In the genomic region with DNA sequence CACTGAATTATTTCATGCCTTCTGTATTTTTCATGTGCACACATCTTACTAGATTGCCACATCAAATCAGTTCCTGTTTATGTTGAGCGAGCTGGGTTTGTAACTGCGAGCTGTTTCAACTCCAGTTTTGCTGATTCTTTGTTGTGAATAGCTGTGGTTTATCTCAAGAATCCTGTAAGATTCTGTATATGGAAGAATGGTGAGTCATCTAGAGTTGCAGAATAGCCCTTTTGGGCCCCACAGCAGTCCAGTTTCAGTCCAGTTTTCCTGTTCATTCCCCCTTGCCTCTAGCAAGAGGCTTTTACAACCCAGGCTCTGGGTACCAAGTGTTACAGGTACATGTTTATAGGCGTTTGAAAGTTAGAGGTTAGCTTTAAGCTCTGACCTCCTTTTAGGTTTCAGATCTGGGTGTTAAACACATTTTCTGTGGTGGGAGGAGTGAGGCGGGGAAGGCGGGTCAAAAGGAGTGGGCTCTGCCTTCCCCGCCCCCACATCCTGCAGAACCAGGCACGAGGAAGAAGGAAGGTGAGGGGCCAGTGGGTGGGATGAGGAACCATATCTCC, we compare ENCODE assay signal across 1 cellular context.
TF ChIP-seq lines count a peak whose summit lies in the region.

No MANE protein-coding gene starts in this region.

TF ChIP-seq in K562, 482 proteins besides CTCF, POLR2A, EP300 and RAD21 (continued from another document and continues in another):
- TF ChIP-seq, protein P1, sequence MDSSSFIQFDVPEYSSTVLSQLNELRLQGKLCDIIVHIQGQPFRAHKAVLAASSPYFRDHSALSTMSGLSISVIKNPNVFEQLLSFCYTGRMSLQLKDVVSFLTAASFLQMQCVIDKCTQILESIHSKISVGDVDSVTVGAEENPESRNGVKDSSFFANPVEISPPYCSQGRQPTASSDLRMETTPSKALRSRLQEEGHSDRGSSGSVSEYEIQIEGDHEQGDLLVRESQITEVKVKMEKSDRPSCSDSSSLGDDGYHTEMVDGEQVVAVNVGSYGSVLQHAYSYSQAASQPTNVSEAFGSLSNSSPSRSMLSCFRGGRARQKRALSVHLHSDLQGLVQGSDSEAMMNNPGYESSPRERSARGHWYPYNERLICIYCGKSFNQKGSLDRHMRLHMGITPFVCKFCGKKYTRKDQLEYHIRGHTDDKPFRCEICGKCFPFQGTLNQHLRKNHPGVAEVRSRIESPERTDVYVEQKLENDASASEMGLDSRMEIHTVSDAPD (CRISPR knock-in tag; IDR thresholded peaks at IDR 0.05): no peak
- TF ChIP-seq TSC22D4 (tag; IDR thresholded peaks at IDR 0.05) (no peak), ZNF347 (CRISPR knock-in tag; IDR thresholded peaks at IDR 0.05; ENCODE audit: low read depth) (no peak), U2AF1 (optimal IDR thresholded peaks at IDR 0.05; ENCODE audit: low read depth, low read length) (no peak), KDM1A (IDR thresholded peaks at IDR 0.05) (peak; percentile 99), NR1H2 (CRISPR knock-in tag; IDR thresholded peaks at IDR 0.05) (no peak), CSDE1 (IDR thresholded peaks at IDR 0.05) (no peak), HDAC8 (tag; IDR thresholded peaks at IDR 0.05) (no peak), CBFA2T2 (conservative IDR thresholded peaks at IDR 0.05) (no peak), ZNF12 (CRISPR knock-in tag; IDR thresholded peaks at IDR 0.05) (0 out of 2 replicates have a peak, but pooled peaks have one; percentile 37), MEF2D (tag; conservative IDR thresholded peaks at IDR 0.05; ENCODE audit: low read depth) (no peak), SIN3A (IDR thresholded peaks at IDR 0.05; ENCODE audit: borderline replicate concordance in 2 of 2, control insufficient read depth in 1 of 2, low read depth in 2 of 2, low read length in 2 of 2) (no peak), ZNF143 (CRISPR knock-in tag; IDR thresholded peaks at IDR 0.05) (no peak), SNRNP70 (optimal IDR thresholded peaks at IDR 0.05; ENCODE audit: low read depth, low read length) (no peak), L3MBTL2 (IDR thresholded peaks at IDR 0.05) (0 out of 2 replicates have a peak, but pooled peaks have one; percentile 10), SMAD4 (CRISPR knock-in tag; conservative IDR thresholded peaks at IDR 0.05) (0 out of 2 replicates have a peak, but pooled peaks have one; percentile 30), ZEB2 (IDR thresholded peaks at IDR 0.05) (0 out of 2 replicates have a peak, but pooled peaks have one; percentile 40), LEF1 (IDR thresholded peaks at IDR 0.05) (peak; percentile 92), SMARCE1 (IDR thresholded peaks at IDR 0.05) (peak; percentile 88), ETV6 (IDR thresholded peaks at IDR 0.05; ENCODE audit: borderline replicate concordance in 1 of 2, low read depth in 2 of 2, low read length in 1 of 2) (no peak), ETV6 (CRISPR knock-in tag; IDR thresholded peaks at IDR 0.05; ENCODE audit: borderline replicate concordance) (no peak), KAT7 (CRISPR knock-in tag; IDR thresholded peaks at IDR 0.05; ENCODE audit: borderline replicate concordance) (no peak), ZNF174 (CRISPR knock-in tag; IDR thresholded peaks at IDR 0.05) (no peak), CCNT2 (IDR thresholded peaks at IDR 0.05; ENCODE audit: borderline replicate concordance, extremely low read depth, insufficient read length, low read depth, low read length) (no peak), ZNF589 (CRISPR knock-in tag; IDR thresholded peaks at IDR 0.05; ENCODE audit: low read depth) (0 out of 2 replicates have a peak, but pooled peaks have one; percentile 52), HNRNPLL (IDR thresholded peaks at IDR 0.05; ENCODE audit: low read depth, low read length, poor library complexity, severe bottlenecking) (no peak), RBFOX2 (IDR thresholded peaks at IDR 0.05; ENCODE audit: low read depth, low read length) (no peak), TFAM (CRISPR knock-in tag; conservative IDR thresholded peaks at IDR 0.05) (no peak), MCM7 (IDR thresholded peaks at IDR 0.05) (no peak), CREB1 (IDR thresholded peaks at IDR 0.05) (no peak), CREB1 (CRISPR knock-in tag; IDR thresholded peaks at IDR 0.05) (no peak), TRIM24 (IDR thresholded peaks at IDR 0.05) (no peak), ZNF444 (CRISPR knock-in tag; IDR thresholded peaks at IDR 0.05) (no peak), NUFIP1 (IDR thresholded peaks at IDR 0.05; ENCODE audit: partially characterized antibody) (no peak), ZFP36 (IDR thresholded peaks at IDR 0.05; ENCODE audit: low read depth, low read length, partially characterized antibody) (peak; percentile 15), MBD2 (IDR thresholded peaks at IDR 0.05; ENCODE audit: borderline replicate concordance, low read depth) (0 out of 2 replicates have a peak, but pooled peaks have one; percentile 13), NBN (IDR thresholded peaks at IDR 0.05; ENCODE audit: low read depth) (peak; percentile 72), CEBPG (CRISPR knock-in tag; IDR thresholded peaks at IDR 0.05) (peak; percentile 63; the same call in 1 of the 2 replicates), CEBPG (tag; conservative IDR thresholded peaks at IDR 0.05 in 1 of 2, IDR thresholded peaks at IDR 0.05 in 1 of 2) (peak; percentile 93 to 94), ATF7 (IDR thresholded peaks at IDR 0.05) (peak; percentile 82), CCAR2 (IDR thresholded peaks at IDR 0.05; ENCODE audit: low read depth, low read length) (no peak)
- TF ChIP-seq, protein P2, sequence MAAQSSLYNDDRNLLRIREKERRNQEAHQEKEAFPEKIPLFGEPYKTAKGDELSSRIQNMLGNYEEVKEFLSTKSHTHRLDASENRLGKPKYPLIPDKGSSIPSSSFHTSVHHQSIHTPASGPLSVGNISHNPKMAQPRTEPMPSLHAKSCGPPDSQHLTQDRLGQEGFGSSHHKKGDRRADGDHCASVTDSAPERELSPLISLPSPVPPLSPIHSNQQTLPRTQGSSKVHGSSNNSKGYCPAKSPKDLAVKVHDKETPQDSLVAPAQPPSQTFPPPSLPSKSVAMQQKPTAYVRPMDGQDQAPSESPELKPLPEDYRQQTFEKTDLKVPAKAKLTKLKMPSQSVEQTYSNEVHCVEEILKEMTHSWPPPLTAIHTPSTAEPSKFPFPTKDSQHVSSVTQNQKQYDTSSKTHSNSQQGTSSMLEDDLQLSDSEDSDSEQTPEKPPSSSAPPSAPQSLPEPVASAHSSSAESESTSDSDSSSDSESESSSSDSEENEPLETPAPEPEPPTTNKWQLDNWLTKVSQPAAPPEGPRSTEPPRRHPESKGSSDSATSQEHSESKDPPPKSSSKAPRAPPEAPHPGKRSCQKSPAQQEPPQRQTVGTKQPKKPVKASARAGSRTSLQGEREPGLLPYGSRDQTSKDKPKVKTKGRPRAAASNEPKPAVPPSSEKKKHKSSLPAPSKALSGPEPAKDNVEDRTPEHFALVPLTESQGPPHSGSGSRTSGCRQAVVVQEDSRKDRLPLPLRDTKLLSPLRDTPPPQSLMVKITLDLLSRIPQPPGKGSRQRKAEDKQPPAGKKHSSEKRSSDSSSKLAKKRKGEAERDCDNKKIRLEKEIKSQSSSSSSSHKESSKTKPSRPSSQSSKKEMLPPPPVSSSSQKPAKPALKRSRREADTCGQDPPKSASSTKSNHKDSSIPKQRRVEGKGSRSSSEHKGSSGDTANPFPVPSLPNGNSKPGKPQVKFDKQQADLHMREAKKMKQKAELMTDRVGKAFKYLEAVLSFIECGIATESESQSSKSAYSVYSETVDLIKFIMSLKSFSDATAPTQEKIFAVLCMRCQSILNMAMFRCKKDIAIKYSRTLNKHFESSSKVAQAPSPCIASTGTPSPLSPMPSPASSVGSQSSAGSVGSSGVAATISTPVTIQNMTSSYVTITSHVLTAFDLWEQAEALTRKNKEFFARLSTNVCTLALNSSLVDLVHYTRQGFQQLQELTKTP (IDR thresholded peaks at IDR 0.05; ENCODE audit: low read depth in 1 of 2, partially characterized antibody in 2 of 2): no peak
- TF ChIP-seq, protein P3, sequence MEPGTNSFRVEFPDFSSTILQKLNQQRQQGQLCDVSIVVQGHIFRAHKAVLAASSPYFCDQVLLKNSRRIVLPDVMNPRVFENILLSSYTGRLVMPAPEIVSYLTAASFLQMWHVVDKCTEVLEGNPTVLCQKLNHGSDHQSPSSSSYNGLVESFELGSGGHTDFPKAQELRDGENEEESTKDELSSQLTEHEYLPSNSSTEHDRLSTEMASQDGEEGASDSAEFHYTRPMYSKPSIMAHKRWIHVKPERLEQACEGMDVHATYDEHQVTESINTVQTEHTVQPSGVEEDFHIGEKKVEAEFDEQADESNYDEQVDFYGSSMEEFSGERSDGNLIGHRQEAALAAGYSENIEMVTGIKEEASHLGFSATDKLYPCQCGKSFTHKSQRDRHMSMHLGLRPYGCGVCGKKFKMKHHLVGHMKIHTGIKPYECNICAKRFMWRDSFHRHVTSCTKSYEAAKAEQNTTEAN (CRISPR knock-in tag; IDR thresholded peaks at IDR 0.05): no peak
- TF ChIP-seq, protein P4, sequence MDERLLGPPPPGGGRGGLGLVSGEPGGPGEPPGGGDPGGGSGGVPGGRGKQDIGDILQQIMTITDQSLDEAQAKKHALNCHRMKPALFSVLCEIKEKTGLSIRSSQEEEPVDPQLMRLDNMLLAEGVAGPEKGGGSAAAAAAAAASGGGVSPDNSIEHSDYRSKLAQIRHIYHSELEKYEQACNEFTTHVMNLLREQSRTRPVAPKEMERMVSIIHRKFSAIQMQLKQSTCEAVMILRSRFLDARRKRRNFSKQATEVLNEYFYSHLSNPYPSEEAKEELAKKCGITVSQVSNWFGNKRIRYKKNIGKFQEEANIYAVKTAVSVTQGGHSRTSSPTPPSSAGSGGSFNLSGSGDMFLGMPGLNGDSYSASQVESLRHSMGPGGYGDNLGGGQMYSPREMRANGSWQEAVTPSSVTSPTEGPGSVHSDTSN (CRISPR knock-in tag; IDR thresholded peaks at IDR 0.05; ENCODE audit: low read depth): no peak
- TF ChIP-seq, protein P4 (tag; conservative IDR thresholded peaks at IDR 0.05; ENCODE audit: low read depth): no peak
- TF ChIP-seq, protein P5, sequence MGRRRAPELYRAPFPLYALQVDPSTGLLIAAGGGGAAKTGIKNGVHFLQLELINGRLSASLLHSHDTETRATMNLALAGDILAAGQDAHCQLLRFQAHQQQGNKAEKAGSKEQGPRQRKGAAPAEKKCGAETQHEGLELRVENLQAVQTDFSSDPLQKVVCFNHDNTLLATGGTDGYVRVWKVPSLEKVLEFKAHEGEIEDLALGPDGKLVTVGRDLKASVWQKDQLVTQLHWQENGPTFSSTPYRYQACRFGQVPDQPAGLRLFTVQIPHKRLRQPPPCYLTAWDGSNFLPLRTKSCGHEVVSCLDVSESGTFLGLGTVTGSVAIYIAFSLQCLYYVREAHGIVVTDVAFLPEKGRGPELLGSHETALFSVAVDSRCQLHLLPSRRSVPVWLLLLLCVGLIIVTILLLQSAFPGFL (CRISPR knock-in tag; IDR thresholded peaks at IDR 0.05): no peak
- TF ChIP-seq, protein P6, sequence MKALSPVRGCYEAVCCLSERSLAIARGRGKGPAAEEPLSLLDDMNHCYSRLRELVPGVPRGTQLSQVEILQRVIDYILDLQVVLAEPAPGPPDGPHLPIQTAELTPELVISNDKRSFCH (CRISPR knock-in tag; IDR thresholded peaks at IDR 0.05): no peak
- TF ChIP-seq, protein P6 (tag; IDR thresholded peaks at IDR 0.05): no peak
- TF ChIP-seq, protein P7, sequence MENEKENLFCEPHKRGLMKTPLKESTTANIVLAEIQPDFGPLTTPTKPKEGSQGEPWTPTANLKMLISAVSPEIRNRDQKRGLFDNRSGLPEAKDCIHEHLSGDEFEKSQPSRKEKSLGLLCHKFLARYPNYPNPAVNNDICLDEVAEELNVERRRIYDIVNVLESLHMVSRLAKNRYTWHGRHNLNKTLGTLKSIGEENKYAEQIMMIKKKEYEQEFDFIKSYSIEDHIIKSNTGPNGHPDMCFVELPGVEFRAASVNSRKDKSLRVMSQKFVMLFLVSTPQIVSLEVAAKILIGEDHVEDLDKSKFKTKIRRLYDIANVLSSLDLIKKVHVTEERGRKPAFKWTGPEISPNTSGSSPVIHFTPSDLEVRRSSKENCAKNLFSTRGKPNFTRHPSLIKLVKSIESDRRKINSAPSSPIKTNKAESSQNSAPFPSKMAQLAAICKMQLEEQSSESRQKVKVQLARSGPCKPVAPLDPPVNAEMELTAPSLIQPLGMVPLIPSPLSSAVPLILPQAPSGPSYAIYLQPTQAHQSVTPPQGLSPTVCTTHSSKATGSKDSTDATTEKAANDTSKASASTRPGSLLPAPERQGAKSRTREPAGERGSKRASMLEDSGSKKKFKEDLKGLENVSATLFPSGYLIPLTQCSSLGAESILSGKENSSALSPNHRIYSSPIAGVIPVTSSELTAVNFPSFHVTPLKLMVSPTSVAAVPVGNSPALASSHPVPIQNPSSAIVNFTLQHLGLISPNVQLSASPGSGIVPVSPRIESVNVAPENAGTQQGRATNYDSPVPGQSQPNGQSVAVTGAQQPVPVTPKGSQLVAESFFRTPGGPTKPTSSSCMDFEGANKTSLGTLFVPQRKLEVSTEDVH (IDR thresholded peaks at IDR 0.05; ENCODE audit: low read depth, partially characterized antibody): no peak
- TF ChIP-seq, protein P8, sequence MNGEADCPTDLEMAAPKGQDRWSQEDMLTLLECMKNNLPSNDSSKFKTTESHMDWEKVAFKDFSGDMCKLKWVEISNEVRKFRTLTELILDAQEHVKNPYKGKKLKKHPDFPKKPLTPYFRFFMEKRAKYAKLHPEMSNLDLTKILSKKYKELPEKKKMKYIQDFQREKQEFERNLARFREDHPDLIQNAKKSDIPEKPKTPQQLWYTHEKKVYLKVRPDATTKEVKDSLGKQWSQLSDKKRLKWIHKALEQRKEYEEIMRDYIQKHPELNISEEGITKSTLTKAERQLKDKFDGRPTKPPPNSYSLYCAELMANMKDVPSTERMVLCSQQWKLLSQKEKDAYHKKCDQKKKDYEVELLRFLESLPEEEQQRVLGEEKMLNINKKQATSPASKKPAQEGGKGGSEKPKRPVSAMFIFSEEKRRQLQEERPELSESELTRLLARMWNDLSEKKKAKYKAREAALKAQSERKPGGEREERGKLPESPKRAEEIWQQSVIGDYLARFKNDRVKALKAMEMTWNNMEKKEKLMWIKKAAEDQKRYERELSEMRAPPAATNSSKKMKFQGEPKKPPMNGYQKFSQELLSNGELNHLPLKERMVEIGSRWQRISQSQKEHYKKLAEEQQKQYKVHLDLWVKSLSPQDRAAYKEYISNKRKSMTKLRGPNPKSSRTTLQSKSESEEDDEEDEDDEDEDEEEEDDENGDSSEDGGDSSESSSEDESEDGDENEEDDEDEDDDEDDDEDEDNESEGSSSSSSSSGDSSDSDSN (IDR thresholded peaks at IDR 0.05; ENCODE audit: borderline replicate concordance in 1 of 2, low read depth in 2 of 2, low read length in 2 of 2): 0 out of 4 replicates have a peak, but pooled peaks of 1 of the 2 experiments have one; percentile 52
- TF ChIP-seq, protein P9, sequence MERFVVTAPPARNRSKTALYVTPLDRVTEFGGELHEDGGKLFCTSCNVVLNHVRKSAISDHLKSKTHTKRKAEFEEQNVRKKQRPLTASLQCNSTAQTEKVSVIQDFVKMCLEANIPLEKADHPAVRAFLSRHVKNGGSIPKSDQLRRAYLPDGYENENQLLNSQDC (CRISPR knock-in tag; IDR thresholded peaks at IDR 0.05): no peak
